Comparison of ENCODE assay signal across 37 cellular contexts in the genomic region with DNA sequence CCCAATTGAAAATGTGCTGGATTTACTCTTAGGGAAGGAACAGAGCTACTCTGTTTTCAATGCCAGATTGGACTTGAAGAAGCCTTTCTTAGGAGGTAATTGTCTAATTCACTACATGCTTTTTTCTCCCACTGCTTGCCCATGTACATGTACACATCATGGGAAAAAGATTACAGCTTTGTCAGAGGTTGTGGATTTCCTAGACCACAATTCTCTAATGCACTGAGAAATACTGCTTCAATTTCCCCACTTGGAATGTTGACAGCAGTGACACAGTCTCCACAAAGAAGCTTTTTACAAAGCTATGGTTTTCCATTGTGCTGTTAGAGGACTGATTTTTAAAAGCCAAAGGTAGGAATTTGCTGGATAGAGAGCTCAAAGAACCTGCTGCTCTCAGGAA. TPM values are rescaled to one million over a fixed set of nuclear protein-coding genes. Genes with fewer than 3 reads are reported as not detected.
DNase-seq lines count a peak whose midpoint lies in the region; FAIRE-seq and TF ChIP-seq lines count a peak whose summit lies in the region.
"Had no signal": no experiment of that assay in that cellular context is flagged by ENCODE, and none has a peak within 500 bp of the region (broad histone marks: within the 10 kb centered on the region; RNA-seq: fewer than 3 reads in every experiment).

No MANE protein-coding gene starts in this region.

- H3K27ac Mint-ChIP-seq in astrocyte (ENCODE audit: unreplicated experiment): no peak overlapping the region
- H3K27ac Mint-ChIP-seq: activated CD4-positive, alpha-beta T cell treated with anti-CD3 and anti-CD28 coated beads for 36 hours; activated CD8-positive, alpha-beta T cell treated with anti-CD3 and anti-CD28 coated beads for 36 hours; activated naive CD4-positive, alpha-beta T cell treated with anti-CD3 and anti-CD28 coated beads for 36 hours; nephron had no signal

- no peak overlapping the region for H2AFZ ChIP-seq in GM23248
- no peak overlapping the region for H2AFZ ChIP-seq in astrocyte (ENCODE audit: low read depth, low read length)
- H2AFZ ChIP-seq: hepatocyte had no signal

- H3F3A ChIP-seq in GM23248 (ENCODE audit: insufficient read depth): no peaks in the 10 kb centered on the region

- H3K27ac ChIP-seq in GM23248: no peak overlapping the region
- no peak overlapping the region for H3K27ac ChIP-seq in astrocyte (ENCODE audit: low read depth, low read length)
- H3K27ac ChIP-seq in substantia nigra (ENCODE audit: low read depth, low read length, poor library complexity, severe bottlenecking): peak overlapping the region; percentile 7
- H3K27ac ChIP-seq: BLaER1, coronary artery, hepatocyte had no signal

- H3K4me3 Mint-ChIP-seq in astrocyte (ENCODE audit: unreplicated experiment): no peak overlapping the region
- H3K4me3 Mint-ChIP-seq: activated CD4-positive, alpha-beta T cell treated with anti-CD3 and anti-CD28 coated beads for 36 hours; activated CD8-positive, alpha-beta T cell treated with anti-CD3 and anti-CD28 coated beads for 36 hours; activated naive CD4-positive, alpha-beta T cell treated with anti-CD3 and anti-CD28 coated beads for 36 hours; nephron had no signal

- H3K36me3 ChIP-seq in GM23248 (ENCODE audit: low read depth): peaks cover 57% of the 10 kb centered on the region
- peaks cover 42% of the 10 kb centered on the region for H3K36me3 ChIP-seq in astrocyte (ENCODE audit: insufficient read depth, low read length)

- no peaks in the 10 kb centered on the region for H3K27me3 Mint-ChIP-seq in astrocyte (ENCODE audit: low read depth, unreplicated experiment)
- H3K27me3 Mint-ChIP-seq: activated CD4-positive, alpha-beta T cell treated with anti-CD3 and anti-CD28 coated beads for 36 hours; activated CD8-positive, alpha-beta T cell treated with anti-CD3 and anti-CD28 coated beads for 36 hours had no signal

- H3K4me2 ChIP-seq in GM23248 (ENCODE audit: unreplicated experiment) (no peak overlapping the region), astrocyte (ENCODE audit: low read length) (no peak overlapping the region)
- H3K4me2 ChIP-seq: BLaER1, hepatocyte had no signal

- in situ Hi-C loops in GM23248 (cut with MboI) (loop anchor here (25.0 kb wide), 1 partner anchor 103 kb away; no protein-coding TSS in a partner anchor), KBM-7 (cut with MboI; ENCODE audit: low pct_unique_long_range_greater_than_20kb, low sequenced_read_pairs) (no loop called here)

- H3K27me3 ChIP-seq in GM23248 (replicated peaks; ENCODE audit: insufficient read depth) (no peaks in the 10 kb centered on the region), astrocyte (ENCODE audit: insufficient read depth, low read length) (no peaks in the 10 kb centered on the region)
- H3K27me3 ChIP-seq: BLaER1, hepatocyte had no signal

- DNase-seq in GM23248 (peak; percentile 13), astrocyte (ENCODE audit: low read depth) (peak; percentile 36), inferior parietal cortex (ENCODE audit: extremely low spot score) (peak; percentile 43), substantia nigra (lab: John Stamatoyannopoulos, UW) (peak in 1 of 49 donors; percentile 12), HT-29 (ENCODE audit: low spot score) (no peak), KBM-7 (no peak), mesenteric fat pad (ENCODE audit: low spot score) (no peak)
- DNase-seq: ACHN; activated CD4-positive, alpha-beta T cell treated with anti-CD3 and anti-CD28 coated beads for 36 hours; activated CD8-positive, alpha-beta T cell treated with anti-CD3 and anti-CD28 coated beads for 36 hours; activated naive CD4-positive, alpha-beta T cell treated with anti-CD3 and anti-CD28 coated beads for 36 hours; amniotic stem cell; DMS153; HCEC 1CT; Kasumi-1; MV-4-11; NCI-H1436; NCI-H2081; NCI-H446; NCI-H748 treated with DMSO at 0.1 percent for 48 hours; SIG-M5; small intestine; stimulated activated naive CD4-positive, alpha-beta T cell; SW 1271 had no signal

- no peak for FAIRE-seq in astrocyte (lab: Jason Lieb, UNC)
- FAIRE-seq: frontal cortex, HepG2, RCC 7860, small intestine, urothelium cell line had no signal

- H3K4me1 ChIP-seq in GM23248 (ENCODE audit: insufficient read depth) (no peaks in the 10 kb centered on the region), astrocyte (ENCODE audit: insufficient read depth, low read length) (no peaks in the 10 kb centered on the region)
- H3K4me1 ChIP-seq: BLaER1 had no signal

- no peak overlapping the region for H3K9ac ChIP-seq in GM23248
- H3K9ac ChIP-seq in astrocyte (ENCODE audit: low read length): no peak overlapping the region
- H3K9ac ChIP-seq: BLaER1 had no signal

- H3K4me3 ChIP-seq in GM23248 (no peak overlapping the region), astrocyte (ENCODE audit: insufficient read depth, low read depth, low read length) (no peak overlapping the region)
- H3K4me3 ChIP-seq: BLaER1, coronary artery, hepatocyte, lung had no signal

- H4K20me1 ChIP-seq in GM23248 (ENCODE audit: insufficient read depth) (no peaks in the 10 kb centered on the region), astrocyte (ENCODE audit: insufficient read depth, low read length) (no peaks in the 10 kb centered on the region)
- H4K20me1 ChIP-seq: BLaER1 had no signal

- H3K36me3 Mint-ChIP-seq in astrocyte (ENCODE audit: low read depth, unreplicated experiment): peaks cover 11% of the 10 kb centered on the region

- H3K9me3 ChIP-seq in GM23248 (ENCODE audit: low read depth) (no peaks in the 10 kb centered on the region), astrocyte (ENCODE audit: insufficient read depth, low read depth, low read length) (no peaks in the 10 kb centered on the region)
- H3K9me3 ChIP-seq: BLaER1 had no signal

- H3K9me3 Mint-ChIP-seq in astrocyte (ENCODE audit: unreplicated experiment): no peaks in the 10 kb centered on the region
- H3K9me3 Mint-ChIP-seq: activated CD8-positive, alpha-beta T cell treated with anti-CD3 and anti-CD28 coated beads for 36 hours; activated naive CD4-positive, alpha-beta T cell treated with anti-CD3 and anti-CD28 coated beads for 36 hours; nephron had no signal

- TF ChIP-seq CTCF in astrocyte (IDR thresholded peaks at IDR 0.05; ENCODE audit: insufficient read depth, low read depth, low read length): no peak

- H3K4me1 Mint-ChIP-seq in astrocyte (ENCODE audit: low read depth, unreplicated experiment): peaks cover 12% of the 10 kb centered on the region
- H3K4me1 Mint-ChIP-seq: activated CD4-positive, alpha-beta T cell treated with anti-CD3 and anti-CD28 coated beads for 36 hours; nephron had no signal

- H3K9me2 ChIP-seq in GM23248 (ENCODE audit: insufficient read depth): no peaks in the 10 kb centered on the region

- H3K79me2 ChIP-seq in GM23248 (ENCODE audit: insufficient read depth): no peaks in the 10 kb centered on the region
- H3K79me2 ChIP-seq in astrocyte (ENCODE audit: insufficient read depth, low read length): no peaks in the 10 kb centered on the region
- H3K79me2 ChIP-seq: hepatocyte had no signal

RNA-seq across cellular contexts. Expression of a gene that starts 19.5 kb away (rescaled TPM):
- not detected in 2 replicates for total RNA-seq in GM23248 (2014; rRNA removed; shearing (Covaris generic))
- polyA plus RNA-seq in GM23248 (2016; fragmentation: Nextera tagmentation; extraction: Ambion mirVana): not detected in 2 replicates
- total RNA-seq in astrocyte (not detected in 2 replicates), mesenteric fat pad (not detected)
- total RNA-seq in HT-29 (2014; rRNA removed; shearing (Covaris generic)): not detected in 2 replicates
- total RNA-seq: activated CD4-positive, alpha-beta T cell treated with anti-CD3 and anti-CD28 coated beads for 36 hours; activated CD8-positive, alpha-beta T cell treated with anti-CD3 and anti-CD28 coated beads for 36 hours; activated naive CD4-positive, alpha-beta T cell treated with anti-CD3 and anti-CD28 coated beads for 36 hours; hepatocyte; HepG2; lung; mucosa of gallbladder; osteoblast; renal cortical epithelial cell had no signal
- polyA plus RNA-seq: esophagus, hepatocyte, HepG2, small intestine had no signal

RNA-seq across cellular contexts. Expression of a gene that starts 26.4 kb away (rescaled TPM):
- not detected in 2 replicates for total RNA-seq in GM23248 (2014; rRNA removed; shearing (Covaris generic))
- not detected in 2 replicates for polyA plus RNA-seq in GM23248 (2016; fragmentation: Nextera tagmentation; extraction: Ambion mirVana)
- total RNA-seq in astrocyte (0.16 and 0.26 TPM in 2 replicates), mesenteric fat pad (not detected)
- total RNA-seq in HT-29 (2014; rRNA removed; shearing (Covaris generic)): not detected in 2 replicates
- total RNA-seq: activated CD4-positive, alpha-beta T cell treated with anti-CD3 and anti-CD28 coated beads for 36 hours; activated CD8-positive, alpha-beta T cell treated with anti-CD3 and anti-CD28 coated beads for 36 hours; activated naive CD4-positive, alpha-beta T cell treated with anti-CD3 and anti-CD28 coated beads for 36 hours; osteoblast had no signal

Comparison
In these comparisons a context has a peak if more than half of its experiments do, and no peak if none do; other contexts are left out.
1. DNase-seq: peak in GM23248 (single experiment), astrocyte (single experiment) and inferior parietal cortex (single experiment); none in HT-29 (single experiment), KBM-7 (single experiment) and mesenteric fat pad (single experiment).